In genomic region chr14:65958664-65959562, GRCh38 we compare ENCODE assay signal across 8 cellular contexts.
A peak's percentile ranks its signal among the peaks of the same experiment; 100 is the strongest.
DNase-seq lines count a peak whose midpoint lies in the region; ATAC-seq and TF ChIP-seq lines count a peak whose summit lies in the region.

No MANE protein-coding gene starts in this region.

- H3K9me3 Mint-ChIP-seq in stimulated activated naive CD8-positive, alpha-beta T cell treated with anti-CD3 and anti-CD28 coated beads, Interleukin-15, amount 100 ng/mL, for 72 hours = no peaks in the 10 kb centered on the region
- no peaks in the 10 kb centered on the region for H3K9me3 Mint-ChIP-seq in chondrocyte (ENCODE audit: low read depth)

- WGBS in lung, 2 donors = 67 to 68% methylated on average over 13 of the region's 13 CpGs

- no peak overlapping the region for H3K27ac Mint-ChIP-seq in stimulated activated naive CD8-positive, alpha-beta T cell treated with anti-CD3 and anti-CD28 coated beads, Interleukin-15, amount 100 ng/mL, for 72 hours
- H3K27ac Mint-ChIP-seq in chondrocyte (ENCODE audit: unreplicated experiment) = no peak overlapping the region

- ATAC-seq in stimulated activated naive CD8-positive, alpha-beta T cell treated with anti-CD3 and anti-CD28 coated beads, Interleukin-15, amount 100 ng/mL, for 72 hours = peak; percentile 70
- ATAC-seq in stimulated activated naive CD8-positive, alpha-beta T cell treated with anti-CD3 and anti-CD28 coated beads, Interleukin-15, Interleukin-2, amounts not matched to agents 100 U/mL and 50 U/mL, for 24 hours = no peak
- ATAC-seq in HG03108 (IDR thresholded peaks at IDR 0.05; ENCODE audit: unreplicated experiment) (peak; percentile 33), lung (ENCODE audit: insufficient read depth, low FRiP score) (peak; percentile 55), GM21515 (IDR thresholded peaks at IDR 0.05; ENCODE audit: unreplicated experiment) (no peak), HG03571 (IDR thresholded peaks at IDR 0.05; ENCODE audit: unreplicated experiment) (no peak)

- H3K4me3 Mint-ChIP-seq in stimulated activated naive CD8-positive, alpha-beta T cell treated with anti-CD3 and anti-CD28 coated beads, Interleukin-15, amount 100 ng/mL, for 72 hours = no peak overlapping the region
- no peak overlapping the region for H3K4me3 Mint-ChIP-seq in chondrocyte (ENCODE audit: unreplicated experiment)

- TF ChIP-seq CTCF in chondrocyte (IDR thresholded peaks at IDR 0.05) (peak; percentile 80), lung (IDR thresholded peaks at IDR 0.05; ENCODE audit: control extremely low read depth, extremely low read depth) (peak; percentile 24)

- H3K4me1 Mint-ChIP-seq in stimulated activated naive CD8-positive, alpha-beta T cell treated with anti-CD3 and anti-CD28 coated beads, Interleukin-15, amount 100 ng/mL, for 72 hours = peaks cover 29% of the 10 kb centered on the region
- H3K4me1 Mint-ChIP-seq in chondrocyte (ENCODE audit: low read depth) = no peaks in the 10 kb centered on the region

- no peaks in the 10 kb centered on the region for H3K36me3 ChIP-seq in lung (ENCODE audit: control insufficient read depth in 2 of 2, insufficient read depth in 2 of 2, low read length in 2 of 2)

- no peaks in the 10 kb centered on the region for H3K27me3 ChIP-seq in lung (ENCODE audit: control insufficient read depth, insufficient read depth)

- no peak overlapping the region for H3K4me3 ChIP-seq in lung

- H3K27ac ChIP-seq in lung (ENCODE audit: low read depth in 1 of 2, low read length in 1 of 2) = no peak overlapping the region

- H3K27me3 Mint-ChIP-seq in stimulated activated naive CD8-positive, alpha-beta T cell treated with anti-CD3 and anti-CD28 coated beads, Interleukin-15, amount 100 ng/mL, for 72 hours = no peaks in the 10 kb centered on the region
- peaks cover 2% of the 10 kb centered on the region for H3K27me3 Mint-ChIP-seq in chondrocyte (ENCODE audit: low read depth)

- no peaks in the 10 kb centered on the region for H3K9me3 ChIP-seq in lung (ENCODE audit: control insufficient read depth in 2 of 2, insufficient read depth in 1 of 2, low read length in 1 of 2)

- DNase-seq in stimulated activated naive CD8-positive, alpha-beta T cell treated with anti-CD3 and anti-CD28 coated beads, Interleukin-15, amount 100 ng/mL, for 72 hours = no peak
- DNase-seq in stimulated activated naive CD8-positive, alpha-beta T cell treated with anti-CD3 and anti-CD28 coated beads, Interleukin-15, Interleukin-2, amounts not matched to agents 100 U/mL and 50 U/mL, for 24 hours = no peak
- DNase-seq in NCI-H82 treated with DMSO at 0.1 percent for 48 hours (lab: John Stamatoyannopoulos, UW; ENCODE audit: unreplicated experiment) = peak; percentile 17
- DNase-seq in chondrocyte (ENCODE audit: low spot score) = peak; percentile 65
- DNase-seq in lung (ENCODE audit: low spot score) = no peak

- H3K4me1 ChIP-seq in lung (ENCODE audit: control insufficient read depth in 2 of 2, insufficient read depth in 2 of 2, low read length in 2 of 2) = no peaks in the 10 kb centered on the region

- H3K36me3 Mint-ChIP-seq in chondrocyte (ENCODE audit: low read depth) = no peaks in the 10 kb centered on the region

Comparison
In these comparisons a context has a peak if more than half of its experiments do, and no peak if none do; other contexts are left out.
1. ATAC-seq: peak in stimulated activated naive CD8-positive, alpha-beta T cell treated with anti-CD3 and anti-CD28 coated beads, Interleukin-15, amount 100 ng/mL, for 72 hours (single experiment), HG03108 (single experiment) and lung (single experiment); none in stimulated activated naive CD8-positive, alpha-beta T cell treated with anti-CD3 and anti-CD28 coated beads, Interleukin-15, Interleukin-2, amounts not matched to agents 100 U/mL and 50 U/mL, for 24 hours (single experiment), GM21515 (single experiment) and HG03571 (single experiment).
2. DNase-seq: peak in NCI-H82 treated with DMSO at 0.1 percent for 48 hours (single experiment) and chondrocyte (single experiment); none in stimulated activated naive CD8-positive, alpha-beta T cell treated with anti-CD3 and anti-CD28 coated beads, Interleukin-15, amount 100 ng/mL, for 72 hours (0 of 2), stimulated activated naive CD8-positive, alpha-beta T cell treated with anti-CD3 and anti-CD28 coated beads, Interleukin-15, Interleukin-2, amounts not matched to agents 100 U/mL and 50 U/mL, for 24 hours (single experiment) and lung (single experiment).